ENCODE assay signal across 18 cellular contexts in the genomic region with DNA sequence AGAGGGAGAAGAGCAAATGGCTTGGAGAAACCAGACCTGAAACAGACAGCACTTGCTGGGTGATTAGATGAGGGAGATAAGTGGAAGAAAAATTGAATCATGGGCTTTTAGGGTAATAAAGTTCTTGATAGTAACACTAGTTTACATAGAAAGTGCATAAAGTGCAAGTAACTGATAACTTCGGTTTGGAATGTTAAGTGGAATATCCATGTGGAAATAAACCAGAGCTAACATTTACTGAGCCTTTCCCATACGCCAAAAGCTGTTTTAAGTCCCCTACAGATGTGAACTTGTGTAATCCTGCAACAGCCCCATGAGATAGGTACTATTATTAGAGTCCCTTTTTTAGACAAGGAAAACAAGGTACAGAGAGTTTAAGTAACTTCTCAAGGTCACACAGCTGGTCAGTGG.
"Had no signal": no experiment of that assay in that cellular context is flagged by ENCODE, and none has a peak within 500 bp of the region (broad histone marks: within the 10 kb centered on the region; RNA-seq: fewer than 3 reads in every experiment).

No MANE protein-coding gene starts in this region.

- H3K36me3 ChIP-seq: adrenal gland, esophagus squamous epithelium, ovary, thoracic aorta had no signal

- H3K27me3 ChIP-seq: adrenal gland, esophagus squamous epithelium, ovary had no signal

- ATAC-seq: activated naive CD4-positive, alpha-beta T cell treated with anti-CD3 and anti-CD28 coated beads, Interleukin-2, amount 50 U/mL, for 72 hours; naive thymus-derived CD8-positive, alpha-beta T cell; sciatic nerve; stimulated activated naive B cell treated with anti-CD40 and anti-IgM and Interleukin-4, amounts not matched to agents 10 μg/mL and 1 μg/mL and 100 μg/mL, for 72 hours; T-helper 17 cell had no signal

- H3K9me3 ChIP-seq: adrenal gland, esophagus squamous epithelium, ovary, psoas muscle, thoracic aorta had no signal

- H3K4me1 ChIP-seq: adrenal gland had no signal

- DNase-seq: activated CD4-positive, alpha-beta T cell treated with anti-CD3 and anti-CD28 coated beads for 1 hour; activated gamma-delta T cell treated with Interleukin-2 at 50 U/mL for 16 hours; adrenal gland; dermis blood vessel endothelial cell; effector memory CD4-positive, alpha-beta T cell; esophagus squamous epithelium; hypothalamus; mesendoderm; naive thymus-derived CD8-positive, alpha-beta T cell; ovary; psoas muscle; stimulated activated CD4-positive, alpha-beta T cell treated with anti-CD3 and anti-CD28 coated beads, Interleukin-4, amount 100 ng/mL, for 4 hours; stimulated activated naive B cell treated with anti-CD40 and anti-IgM and Interleukin-4, amounts not matched to agents 10 μg/mL and 1 μg/mL and 100 μg/mL, for 72 hours; T-helper 17 cell had no signal

- H3K27ac ChIP-seq: adrenal gland, esophagus squamous epithelium, ovary, psoas muscle, VCaP had no signal

- H3K4me3 ChIP-seq: adrenal gland, esophagus squamous epithelium, ovary, psoas muscle, thoracic aorta had no signal
